Comparison of ENCODE assay signal across 8 cellular contexts in genomic region chr9:1052119-1052907, GRCh38. TPM values are rescaled to one million over a fixed set of nuclear protein-coding genes. Genes with fewer than 3 reads are reported as not detected.
A peak's percentile ranks its signal among the peaks of the same experiment; 100 is the strongest.
DNase-seq lines count a peak whose midpoint lies in the region; ATAC-seq, FAIRE-seq and TF ChIP-seq lines count a peak whose summit lies in the region.

No MANE protein-coding gene starts in this region.

- peaks cover 82% of the 10 kb centered on the region for H3K27me3 Mint-ChIP-seq in activated naive CD8-positive, alpha-beta T cell treated with anti-CD3 and anti-CD28 coated beads, Interleukin-2, amount 50 U/mL, for 24 hours
- peaks cover 99% of the 10 kb centered on the region for H3K27me3 Mint-ChIP-seq in stimulated activated naive CD8-positive, alpha-beta T cell treated with anti-CD3 and anti-CD28 coated beads, Interleukin-15, amount 100 ng/mL, for 72 hours

- peaks cover 6% of the 10 kb centered on the region for H3K9me3 Mint-ChIP-seq in activated naive CD8-positive, alpha-beta T cell treated with anti-CD3 and anti-CD28 coated beads, Interleukin-2, amount 50 U/mL, for 24 hours
- H3K9me3 Mint-ChIP-seq in stimulated activated naive CD8-positive, alpha-beta T cell treated with anti-CD3 and anti-CD28 coated beads, Interleukin-15, amount 100 ng/mL, for 72 hours: no peaks in the 10 kb centered on the region

- H3K4me1 Mint-ChIP-seq in activated naive CD8-positive, alpha-beta T cell treated with anti-CD3 and anti-CD28 coated beads, Interleukin-2, amount 50 U/mL, for 24 hours: peaks cover 43% of the 10 kb centered on the region
- peaks cover 58% of the 10 kb centered on the region for H3K4me1 Mint-ChIP-seq in stimulated activated naive CD8-positive, alpha-beta T cell treated with anti-CD3 and anti-CD28 coated beads, Interleukin-15, amount 100 ng/mL, for 72 hours

- peaks cover 2% of the 10 kb centered on the region for H3K36me3 Mint-ChIP-seq in activated naive CD8-positive, alpha-beta T cell treated with anti-CD3 and anti-CD28 coated beads, Interleukin-2, amount 50 U/mL, for 24 hours (ENCODE audit: low read depth)

- no peak for ATAC-seq in activated naive CD8-positive, alpha-beta T cell treated with anti-CD3 and anti-CD28 coated beads, Interleukin-2, amount 50 U/mL, for 24 hours
- no peak for ATAC-seq in stimulated activated naive CD8-positive, alpha-beta T cell treated with anti-CD3 and anti-CD28 coated beads, Interleukin-15, amount 100 ng/mL, for 72 hours

- H3K4me3 ChIP-seq in lower leg skin (ENCODE audit: low read depth, poor library complexity, severe bottlenecking): peak overlapping the region; percentile 19

- DNase-seq in activated CD4-positive, alpha-beta T cell treated with anti-CD3 and anti-CD28 coated beads for 48 hours: peak; percentile 32
- DNase-seq in activated CD4-positive, alpha-beta T cell treated with anti-CD3 and anti-CD28 coated beads for 1 hour: no peak
- no peak for DNase-seq in activated naive CD8-positive, alpha-beta T cell treated with anti-CD3 and anti-CD28 coated beads, Interleukin-2, amount 50 U/mL, for 24 hours
- DNase-seq in lower leg skin (ENCODE audit: low spot score in 2 of 2): no peak
- no peak for DNase-seq in stimulated activated naive CD8-positive, alpha-beta T cell treated with anti-CD3 and anti-CD28 coated beads, Interleukin-15, amount 100 ng/mL, for 72 hours
- DNase-seq in RCC 7860 (ENCODE audit: low spot score): no peak
- no peak for DNase-seq in NCI-H446 treated with DMSO at 0.1 percent for 48 hours (lab: John Stamatoyannopoulos, UW)
- DNase-seq in NCI-H128 (lab: John Stamatoyannopoulos, UW; ENCODE audit: unreplicated experiment): no peak

- H3K4me3 Mint-ChIP-seq in activated naive CD8-positive, alpha-beta T cell treated with anti-CD3 and anti-CD28 coated beads, Interleukin-2, amount 50 U/mL, for 24 hours: peak overlapping the region; percentile 40
- peak overlapping the region; percentile 66 to 80 for H3K4me3 Mint-ChIP-seq in stimulated activated naive CD8-positive, alpha-beta T cell treated with anti-CD3 and anti-CD28 coated beads, Interleukin-15, amount 100 ng/mL, for 72 hours

- no peak for FAIRE-seq in RCC 7860 (lab: Jason Lieb, UNC)

- intact Hi-C loops in lower leg skin (cut with DNase I; ENCODE audit: low total_unique reads): no loop called here

- TF ChIP-seq CTCF in lower leg skin (IDR thresholded peaks at IDR 0.05): no peak

- TF ChIP-seq POLR2A in lower leg skin (IDR thresholded peaks at IDR 0.05): no peak

- H3K27ac Mint-ChIP-seq in activated naive CD8-positive, alpha-beta T cell treated with anti-CD3 and anti-CD28 coated beads, Interleukin-2, amount 50 U/mL, for 24 hours: no peak overlapping the region
- no peak overlapping the region for H3K27ac Mint-ChIP-seq in stimulated activated naive CD8-positive, alpha-beta T cell treated with anti-CD3 and anti-CD28 coated beads, Interleukin-15, amount 100 ng/mL, for 72 hours

- 18 to 21% methylated on average over 34 to 35 of the region's 36 CpGs for WGBS in lower leg skin, 2 donors

RNA-seq across cellular contexts. Expression of gene DMRT2, which starts 2.2 kb away (rescaled TPM):
- under 1 TPM in 2 of 4 donors, not detected in 2; 0.22 to 0.81 TPM for total RNA-seq in lower leg skin
